In genomic region chr4:154743683-154744340, GRCh38 we compare ENCODE assay signal across 8 cellular contexts. TPM values are rescaled to one million over a fixed set of nuclear protein-coding genes. Genes with fewer than 3 reads are reported as not detected.
DNase-seq lines count a peak whose midpoint lies in the region; ATAC-seq and TF ChIP-seq lines count a peak whose summit lies in the region.

Gene LRAT, plus strand, starts transcription at chr4:154744000. Its CDS starts 327 bp downstream, at chr4:154744327.

- H3K4me1 ChIP-seq in colonic mucosa: peaks cover 4% of the 10 kb centered on the region

- H3K9me3 Mint-ChIP-seq in T-helper 1 cell treated with Interleukin-12 subunit alpha and Interleukin-12 subunit beta and Interleukin-4 antibody, amounts not matched to agents 30 μg/mL and 1 μg/mL, for 36 hours: no peaks in the 10 kb centered on the region

- peak; percentile 31 for TF ChIP-seq CTCF in colonic mucosa (IDR thresholded peaks at IDR 0.05)

- H3K4me3 Mint-ChIP-seq in T-helper 1 cell treated with Interleukin-12 subunit alpha and Interleukin-12 subunit beta and Interleukin-4 antibody, amounts not matched to agents 30 μg/mL and 1 μg/mL, for 36 hours: peak within 1 kb of the TSS; percentile 86

- peaks cover 78% of the 10 kb centered on the region for H3K27me3 Mint-ChIP-seq in T-helper 1 cell treated with Interleukin-12 subunit alpha and Interleukin-12 subunit beta and Interleukin-4 antibody, amounts not matched to agents 30 μg/mL and 1 μg/mL, for 36 hours (ENCODE audit: low read depth)

- H3K9ac ChIP-seq in colonic mucosa (ENCODE audit: low read depth in 2 of 2, low read length in 2 of 2): no peak within 1 kb of the TSS

- peaks cover 2% of the 10 kb centered on the region for H3K36me3 Mint-ChIP-seq in T-helper 1 cell treated with Interleukin-12 subunit alpha and Interleukin-12 subunit beta and Interleukin-4 antibody, amounts not matched to agents 30 μg/mL and 1 μg/mL, for 36 hours (ENCODE audit: low read depth)

- intact Hi-C loops in colonic mucosa (cut with DNase I): no loop called here

- peak within 1 kb of the TSS; percentile 43 for H3K4me3 ChIP-seq in colonic mucosa

- peaks cover 21% of the 10 kb centered on the region for H3K27me3 ChIP-seq in colonic mucosa

- DNase-seq in Daoy (ENCODE audit: low read depth): peak; percentile 62
- peak; percentile 82 for DNase-seq in colonic mucosa
- DNase-seq in left lobe of liver (ENCODE audit: low spot score): peak; percentile 56
- peak; percentile 17 to 33 for DNase-seq in stimulated activated CD4-positive, alpha-beta T cell treated with anti-CD3 and anti-CD28 coated beads, Interleukin-2, amount 100 ng/mL, for 48 hours
- DNase-seq in NK-92 treated with Interleukin-12 subunit alpha and Interleukin-12 subunit beta, amount 100 ng/mL, for 24 hours (lab: John Stamatoyannopoulos, UW): no peak

- no peaks in the 10 kb centered on the region for H3K36me3 ChIP-seq in colonic mucosa

- H3K27ac ChIP-seq in colonic mucosa: no peak within 1 kb of the TSS

- no peaks in the 10 kb centered on the region for H3K9me3 ChIP-seq in colonic mucosa

- H3K4me1 Mint-ChIP-seq in T-helper 1 cell treated with Interleukin-12 subunit alpha and Interleukin-12 subunit beta and Interleukin-4 antibody, amounts not matched to agents 30 μg/mL and 1 μg/mL, for 36 hours (ENCODE audit: low read depth): peaks cover 13% of the 10 kb centered on the region

- H3K27ac Mint-ChIP-seq in T-helper 1 cell treated with Interleukin-12 subunit alpha and Interleukin-12 subunit beta and Interleukin-4 antibody, amounts not matched to agents 30 μg/mL and 1 μg/mL, for 36 hours: peak within 1 kb of the TSS; percentile 36

- ATAC-seq in HG02943 (IDR thresholded peaks at IDR 0.05; ENCODE audit: low read depth, unreplicated experiment) (peak; percentile 63), left lobe of liver (peak; percentile 89), GM21526 (IDR thresholded peaks at IDR 0.05; ENCODE audit: low FRiP score, unreplicated experiment) (no peak)

RNA-seq across cellular contexts. Expression of gene LRAT, which starts in this region (rescaled TPM):
- total RNA-seq in Daoy (2014; rRNA removed; shearing (Covaris generic)): 0.03 and 0.17 TPM in 2 replicates
- total RNA-seq in colonic mucosa: under 1 TPM; 0.07 to 0.42 TPM
- 1.6 TPM for total RNA-seq in left lobe of liver

Comparison
In these comparisons a context has a peak if more than half of its experiments do, and no peak if none do; other contexts are left out.
1. Peak in DNase-seq in Daoy; RNA of the gene not detected or under 1 TPM.
2. Peak in DNase-seq and H3K4me3 ChIP-seq in colonic mucosa; RNA of the gene not detected or under 1 TPM.